Comparison of ENCODE assay signal across 8 cellular contexts in the genomic region with DNA sequence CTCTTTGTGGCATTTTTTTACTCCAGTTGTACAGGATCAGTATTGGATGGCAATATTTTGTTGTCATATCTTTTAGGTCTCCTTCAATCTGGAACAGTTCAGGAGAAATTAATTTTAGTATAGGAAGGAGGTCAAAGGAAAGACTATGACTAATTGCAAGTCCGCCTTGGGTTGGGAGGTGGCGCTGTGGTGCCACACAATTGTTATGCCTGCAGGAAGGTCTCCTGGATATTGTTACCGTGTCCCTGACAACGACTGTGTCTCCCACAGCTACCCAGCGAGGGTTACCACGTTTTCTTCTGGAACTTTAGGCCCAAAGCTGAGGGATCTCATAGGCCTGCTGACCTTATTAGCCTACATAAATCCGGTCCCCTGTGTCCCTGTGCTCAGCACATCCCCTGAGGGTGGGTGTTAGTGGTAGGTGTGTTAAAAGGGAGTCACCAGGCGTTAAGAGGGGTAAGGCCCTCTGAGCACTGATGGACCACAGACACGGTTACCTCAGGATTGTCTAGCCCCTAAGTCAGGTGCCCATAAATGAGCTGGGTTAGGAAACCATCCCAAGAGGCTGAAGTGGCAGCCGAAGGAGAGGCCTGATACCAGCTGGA. TPM values are rescaled to one million over a fixed set of nuclear protein-coding genes. Genes with fewer than 3 reads are reported as not detected.
DNase-seq lines count a peak whose midpoint lies in the region; ATAC-seq and TF ChIP-seq lines count a peak whose summit lies in the region.

No MANE protein-coding gene starts in this region.

- H3K4me3 ChIP-seq in epithelial cell of esophagus (ENCODE audit: low read length): no peak overlapping the region

- peak; percentile 49 for ATAC-seq in HG03457 (IDR thresholded peaks at IDR 0.05; ENCODE audit: unreplicated experiment)
- ATAC-seq in stimulated activated naive CD8-positive, alpha-beta T cell treated with anti-CD3 and anti-CD28 coated beads, Interleukin-15, Interleukin-2, amounts not matched to agents 100 U/mL and 50 U/mL, for 24 hours: peak; percentile 78

- DNase-seq in activated gamma-delta T cell treated with Interleukin-2 at 50 U/mL for 16 hours: peak; percentile 49
- DNase-seq in activated gamma-delta T cell (lab: John Stamatoyannopoulos, UW): no peak
- peak; percentile 58 for DNase-seq in NCI-H748 treated with DMSO at 0.1 percent for 48 hours (lab: John Stamatoyannopoulos, UW)
- DNase-seq in activated CD8-positive, alpha-beta memory T cell treated with anti-CD3 and anti-CD28 coated beads for 24 hours: peak; percentile 76
- DNase-seq in epithelial cell of esophagus (ENCODE audit: low read depth): peak; percentile 75
- DNase-seq in myocyte (ENCODE audit: low read depth): peak; percentile 72
- peak; percentile 60 for DNase-seq in stimulated activated naive CD8-positive, alpha-beta T cell treated with anti-CD3 and anti-CD28 coated beads, Interleukin-15, Interleukin-2, amounts not matched to agents 100 U/mL and 50 U/mL, for 24 hours

- TF ChIP-seq CTCF in epithelial cell of esophagus (IDR thresholded peaks at IDR 0.05; ENCODE audit: insufficient read depth, low read depth, low read length, missing control alignments): peak; percentile 92

RNA-seq across cellular contexts. Expression of gene KCNAB1, which starts 31.5 kb away (rescaled TPM):
- total RNA-seq in myocyte: 0.16 and 0.40 TPM in 2 replicates
- polyA plus RNA-seq in myocyte (2012): 2.8 TPM
